Comparison of ENCODE assay signal across 10 cellular contexts in the genomic region with DNA sequence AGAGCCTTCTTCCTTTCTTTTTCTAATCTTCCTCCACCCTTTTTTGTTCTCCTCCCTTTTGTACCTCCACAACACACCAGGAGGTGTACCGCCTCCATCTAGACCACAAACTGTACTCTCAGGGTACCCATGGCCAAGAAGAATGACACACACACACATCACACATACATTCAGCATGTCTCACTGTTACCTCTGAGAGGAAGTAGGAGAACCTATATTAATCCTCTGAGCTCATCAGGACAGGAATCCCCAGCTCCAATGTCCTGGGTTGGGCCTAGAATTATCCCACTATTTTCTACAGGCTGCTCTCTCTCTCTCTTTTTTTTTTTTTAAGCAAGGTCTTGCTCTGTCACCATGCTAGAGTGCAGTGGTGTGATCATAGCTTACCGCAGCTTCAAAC. TPM values are rescaled to one million over a fixed set of nuclear protein-coding genes. Genes with fewer than 3 reads are reported as not detected.
DNase-seq lines count a peak whose midpoint lies in the region; ATAC-seq lines count a peak whose summit lies in the region.
"Had no signal": no experiment of that assay in that cellular context is flagged by ENCODE, and none has a peak within 500 bp of the region (broad histone marks: within the 10 kb centered on the region; RNA-seq: fewer than 3 reads in every experiment).

No MANE protein-coding gene starts in this region.

- H3K27ac Mint-ChIP-seq in activated CD4-positive, alpha-beta T cell treated with anti-CD3 and anti-CD28 coated beads, Interleukin-2, amount 10 ng/mL, durations not matched to agents 24 days and 14 days, result peak overlapping the region; percentile 69
- peak overlapping the region; percentile 85 for H3K27ac Mint-ChIP-seq in T-helper 2 cell treated with Interferon-gamma antibody and Interleukin-4, amounts not matched to agents 5 μg/mL and 100 μg/mL, for 36 hours
- H3K27ac Mint-ChIP-seq in stimulated activated naive CD8-positive, alpha-beta T cell treated with anti-CD3 and anti-CD28 coated beads, Interleukin-15, Interleukin-2, amounts not matched to agents 100 ng/mL and 50 ng/mL, for 24 hours, result peak overlapping the region; percentile 70

- no peaks in the 10 kb centered on the region for H3K27me3 Mint-ChIP-seq in activated CD4-positive, alpha-beta T cell treated with anti-CD3 and anti-CD28 coated beads, Interleukin-2, amount 10 ng/mL, durations not matched to agents 24 days and 14 days
- H3K27me3 Mint-ChIP-seq in T-helper 2 cell treated with Interferon-gamma antibody and Interleukin-4, amounts not matched to agents 5 μg/mL and 100 μg/mL, for 36 hours (ENCODE audit: low read depth), result no peaks in the 10 kb centered on the region
- H3K27me3 Mint-ChIP-seq in stimulated activated naive CD8-positive, alpha-beta T cell treated with anti-CD3 and anti-CD28 coated beads, Interleukin-15, Interleukin-2, amounts not matched to agents 100 ng/mL and 50 ng/mL, for 24 hours, result no peaks in the 10 kb centered on the region

- H3K9me3 Mint-ChIP-seq in activated CD4-positive, alpha-beta T cell treated with anti-CD3 and anti-CD28 coated beads, Interleukin-2, amount 10 ng/mL, durations not matched to agents 24 days and 14 days, result no peaks in the 10 kb centered on the region
- no peaks in the 10 kb centered on the region for H3K9me3 Mint-ChIP-seq in T-helper 2 cell treated with Interferon-gamma antibody and Interleukin-4, amounts not matched to agents 5 μg/mL and 100 μg/mL, for 36 hours
- no peaks in the 10 kb centered on the region for H3K9me3 Mint-ChIP-seq in stimulated activated naive CD8-positive, alpha-beta T cell treated with anti-CD3 and anti-CD28 coated beads, Interleukin-15, Interleukin-2, amounts not matched to agents 100 ng/mL and 50 ng/mL, for 24 hours
- H3K9me3 Mint-ChIP-seq: CD14-positive monocyte had no signal

- peak overlapping the region; percentile 29 for H3K4me3 Mint-ChIP-seq in activated CD4-positive, alpha-beta T cell treated with anti-CD3 and anti-CD28 coated beads, Interleukin-2, amount 10 ng/mL, durations not matched to agents 24 days and 14 days
- H3K4me3 Mint-ChIP-seq in T-helper 2 cell treated with Interferon-gamma antibody and Interleukin-4, amounts not matched to agents 5 μg/mL and 100 μg/mL, for 36 hours, result peak overlapping the region; percentile 28
- H3K4me3 Mint-ChIP-seq in stimulated activated naive CD8-positive, alpha-beta T cell treated with anti-CD3 and anti-CD28 coated beads, Interleukin-15, Interleukin-2, amounts not matched to agents 100 ng/mL and 50 ng/mL, for 24 hours, result peak overlapping the region; percentile 15
- H3K4me3 Mint-ChIP-seq: CD14-positive monocyte had no signal

- peak; percentile 68 for DNase-seq in activated CD4-positive, alpha-beta T cell treated with anti-CD3 and anti-CD28 coated beads, Interleukin-2, amount 10 ng/mL, durations not matched to agents 24 days and 14 days
- no peak for DNase-seq in activated CD4-positive, alpha-beta T cell treated with anti-CD3 and anti-CD28 coated beads, Interleukin-2, amount 50 U/mL, for 48 hours
- DNase-seq in T-helper 2 cell treated with Interferon-gamma antibody and Interleukin-4, amounts not matched to agents 5 μg/mL and 100 μg/mL, for 36 hours (ENCODE audit: low spot score), result peak; percentile 59
- DNase-seq in glomerular visceral epithelial cell (ENCODE audit: extremely low spot score), result peak; percentile 97
- DNase-seq in NCI-H2196 (lab: John Stamatoyannopoulos, UW; ENCODE audit: unreplicated experiment), result no peak
- DNase-seq in COR-L47 (lab: John Stamatoyannopoulos, UW), result no peak
- DNase-seq: erythroblast had no signal

- peaks cover 16% of the 10 kb centered on the region for H3K36me3 Mint-ChIP-seq in activated CD4-positive, alpha-beta T cell treated with anti-CD3 and anti-CD28 coated beads, Interleukin-2, amount 10 ng/mL, durations not matched to agents 24 days and 14 days (ENCODE audit: low read depth)
- H3K36me3 Mint-ChIP-seq in T-helper 2 cell treated with Interferon-gamma antibody and Interleukin-4, amounts not matched to agents 5 μg/mL and 100 μg/mL, for 36 hours (ENCODE audit: low read depth), result peaks cover 28% of the 10 kb centered on the region
- H3K36me3 Mint-ChIP-seq in stimulated activated naive CD8-positive, alpha-beta T cell treated with anti-CD3 and anti-CD28 coated beads, Interleukin-15, Interleukin-2, amounts not matched to agents 100 ng/mL and 50 ng/mL, for 24 hours (ENCODE audit: low read depth), result no peaks in the 10 kb centered on the region

- intact Hi-C loops in activated CD4-positive, alpha-beta T cell treated with anti-CD3 and anti-CD28 coated beads, Interleukin-2, amount 10 ng/mL, durations not matched to agents 24 days and 14 days (cut with micrococcal nuclease), result loop anchor here (1.0 to 2.0 kb wide), 5 partner anchors 10 to 56 kb away; partner anchors contain the start of gene ATP2B4

- H3K4me1 Mint-ChIP-seq in activated CD4-positive, alpha-beta T cell treated with anti-CD3 and anti-CD28 coated beads, Interleukin-2, amount 10 ng/mL, durations not matched to agents 24 days and 14 days, result peaks cover 54% of the 10 kb centered on the region
- peaks cover 55% of the 10 kb centered on the region for H3K4me1 Mint-ChIP-seq in T-helper 2 cell treated with Interferon-gamma antibody and Interleukin-4, amounts not matched to agents 5 μg/mL and 100 μg/mL, for 36 hours (ENCODE audit: low read depth)
- H3K4me1 Mint-ChIP-seq in stimulated activated naive CD8-positive, alpha-beta T cell treated with anti-CD3 and anti-CD28 coated beads, Interleukin-15, Interleukin-2, amounts not matched to agents 100 ng/mL and 50 ng/mL, for 24 hours (ENCODE audit: low read depth), result peaks cover 58% of the 10 kb centered on the region

- no peak for ATAC-seq in GM21528 (IDR thresholded peaks at IDR 0.05; ENCODE audit: low FRiP score, unreplicated experiment)

RNA-seq across cellular contexts. Expression of gene ATP2B4, which starts 36.7 kb away (rescaled TPM):
- total RNA-seq in activated CD4-positive, alpha-beta T cell treated with anti-CD3 and anti-CD28 coated beads, Interleukin-2, amount 10 ng/mL, durations not matched to agents 24 days and 14 days, result 32.7 and 33.5 TPM in 2 replicates

Comparison
In these comparisons a context has a peak if more than half of its experiments do, and no peak if none do; other contexts are left out.
1. DNase-seq: peak in activated CD4-positive, alpha-beta T cell treated with anti-CD3 and anti-CD28 coated beads, Interleukin-2, amount 10 ng/mL, durations not matched to agents 24 days and 14 days (single experiment), T-helper 2 cell treated with Interferon-gamma antibody and Interleukin-4, amounts not matched to agents 5 μg/mL and 100 μg/mL, for 36 hours (single experiment) and glomerular visceral epithelial cell (single experiment); none in activated CD4-positive, alpha-beta T cell treated with anti-CD3 and anti-CD28 coated beads, Interleukin-2, amount 50 U/mL, for 48 hours (0 of 2), NCI-H2196 (single experiment) and COR-L47 (single experiment).
2. Peak in every context shown above with its lines, with median percentiles within 50 percentile points of each other: H3K27ac Mint-ChIP-seq and H3K4me3 Mint-ChIP-seq.